12 cellular contexts compared by ENCODE assay signal in genomic region chr1:241605146-241605805, GRCh38. TPM values are rescaled to one million over a fixed set of nuclear protein-coding genes. Genes with fewer than 3 reads are reported as not detected.
DNase-seq lines count a peak whose midpoint lies in the region; ATAC-seq and TF ChIP-seq lines count a peak whose summit lies in the region.
"Had no signal": no experiment of that assay in that cellular context is flagged by ENCODE, and none has a peak within 500 bp of the region (broad histone marks: within the 10 kb centered on the region; RNA-seq: fewer than 3 reads in every experiment).

No MANE protein-coding gene starts in this region.

- H3K4me1 Mint-ChIP-seq in HFFc6 (ENCODE audit: low read depth): peaks cover 48% of the 10 kb centered on the region

- H3K4me1 ChIP-seq in iPS DF 6.9 (ENCODE audit: control insufficient read depth, insufficient read depth, low read length): no peaks in the 10 kb centered on the region

- no peaks in the 10 kb centered on the region for H3K27me3 ChIP-seq in AG04450 (ENCODE audit: control insufficient read depth, insufficient read depth, low read length)
- H3K27me3 ChIP-seq in iPS DF 6.9 (ENCODE audit: control insufficient read depth, insufficient read depth, low read length): no peaks in the 10 kb centered on the region

- no CpG with 5 or more reads among the region's 9 CpGs for WGBS in iPS DF 6.9 (ENCODE audit: insufficient coverage, insufficient read length)

- no peak overlapping the region for H3K4me3 Mint-ChIP-seq in HFFc6
- H3K4me3 Mint-ChIP-seq: activated T-cell treated with anti-CD3 and anti-CD28 coated beads, Interleukin-2, amount 50 U/mL, for 72 hours; CD8-positive, alpha-beta T cell; memory B cell had no signal

- CTCF ChIA-PET in AG04450 (lab: Charles Lee): interaction anchor here (0.9 to 1.3 kb wide), 2 partner anchors 22 to 243 kb away, joined by 4 read pairs; partner anchors contain the start of gene EXO1

- ATAC-seq in SK-N-SH treated with all-trans-retinoic acid at 6 μM for 48 hours (peak; percentile 57), left cardiac atrium (no peak)
- ATAC-seq: activated T-cell treated with anti-CD3 and anti-CD28 coated beads, Interleukin-2, amount 50 U/mL, for 72 hours; CD8-positive, alpha-beta T cell had no signal

- H3K4me3 ChIP-seq in AG04450 (ENCODE audit: low read depth, low read length): no peak overlapping the region
- H3K4me3 ChIP-seq in iPS DF 6.9 (ENCODE audit: low read length): no peak overlapping the region

- peak overlapping the region; percentile 13; the same call in 1 of the 2 replicates for H3K27ac Mint-ChIP-seq in HFFc6
- H3K27ac Mint-ChIP-seq: activated T-cell treated with anti-CD3 and anti-CD28 coated beads, Interleukin-2, amount 50 U/mL, for 72 hours; CD8-positive, alpha-beta T cell had no signal

- no peaks in the 10 kb centered on the region for H3K36me3 ChIP-seq in iPS DF 6.9 (ENCODE audit: control insufficient read depth, insufficient read depth, low read length)

- H3K9me3 Mint-ChIP-seq in HFFc6: no peaks in the 10 kb centered on the region
- H3K9me3 Mint-ChIP-seq: CD8-positive, alpha-beta T cell; memory B cell had no signal

- POLR2A ChIA-PET in AG04450 (lab: Yijun Ruan, JAX): no interaction called here

- H3K27ac ChIP-seq in AG04450 (ENCODE audit: low read depth, low read length): no peak overlapping the region
- no peak overlapping the region for H3K27ac ChIP-seq in iPS DF 6.9 (ENCODE audit: low read length)

- TF ChIP-seq CTCF in AG04450 (IDR thresholded peaks at IDR 0.05; ENCODE audit: low read depth, low read length): peak; percentile 22; the same call in 1 of the 2 replicates
- TF ChIP-seq CTCF in HFFc6 (IDR thresholded peaks at IDR 0.05): peak; percentile 51

- no peak for DNase-seq in AG04450 (ENCODE audit: low read depth, low spot score)
- no peak for DNase-seq in HFFc6
- DNase-seq in iPS DF 6.9 (ENCODE audit: low read depth, low spot score): peak; percentile 29
- DNase-seq in activated CD4-positive, alpha-beta T cell treated with anti-CD3 and anti-CD28 coated beads, Interleukin-2, amount 50 U/mL, for 1 hour: no peak
- no peak for DNase-seq in cortex of kidney (lab: John Stamatoyannopoulos, UW)
- no peak for DNase-seq in NCI-H1436 (lab: John Stamatoyannopoulos, UW)
- DNase-seq in left cardiac atrium: no peak
- DNase-seq: activated T-cell treated with anti-CD3 and anti-CD28 coated beads, Interleukin-2, amount 50 U/mL, for 72 hours; CD8-positive, alpha-beta T cell had no signal

- no peaks in the 10 kb centered on the region; the same call in 1 of the 2 replicates for H3K36me3 Mint-ChIP-seq in HFFc6 (ENCODE audit: low read depth)

- intact Hi-C loops in left cardiac atrium (cut with DNase I): no loop called here

- peaks cover 2% of the 10 kb centered on the region; the same call in 1 of the 2 replicates for H3K27me3 Mint-ChIP-seq in HFFc6 (ENCODE audit: insufficient read depth)
- H3K27me3 Mint-ChIP-seq: memory B cell had no signal

- H3K9me3 ChIP-seq in AG04450 (ENCODE audit: control insufficient read depth, insufficient read depth, low read length): no peaks in the 10 kb centered on the region
- H3K9me3 ChIP-seq in iPS DF 6.9 (ENCODE audit: control insufficient read depth, insufficient read depth, low read length): no peaks in the 10 kb centered on the region

TF ChIP-seq in SK-N-SH treated with all-trans-retinoic acid at 6 μM for 48 hours, 23 proteins besides CTCF, POLR2A, EP300 and RAD21 (continues in another document):
- TF ChIP-seq GLIS3 (CRISPR knock-in tag; IDR thresholded peaks at IDR 0.05) (no peak), ZFP3 (CRISPR knock-in tag; IDR thresholded peaks at IDR 0.05) (no peak), PATZ1 (CRISPR knock-in tag; IDR thresholded peaks at IDR 0.05; ENCODE audit: borderline replicate concordance) (no peak), ZNF70 (CRISPR knock-in tag; IDR thresholded peaks at IDR 0.05) (no peak), PPARA (CRISPR knock-in tag; IDR thresholded peaks at IDR 0.05; ENCODE audit: borderline replicate concordance) (no peak), RARB (CRISPR knock-in tag; IDR thresholded peaks at IDR 0.05) (no peak), OSR1 (CRISPR knock-in tag; IDR thresholded peaks at IDR 0.05) (no peak), ZC3H10 (CRISPR knock-in tag; IDR thresholded peaks at IDR 0.05) (no peak), BACH2 (CRISPR knock-in tag; IDR thresholded peaks at IDR 0.05; ENCODE audit: borderline replicate concordance) (no peak), TCF4 (CRISPR knock-in tag; IDR thresholded peaks at IDR 0.05; ENCODE audit: borderline replicate concordance) (no peak), ZFP30 (CRISPR knock-in tag; IDR thresholded peaks at IDR 0.05) (no peak), ZNF565 (CRISPR knock-in tag; conservative IDR thresholded peaks at IDR 0.05; ENCODE audit: low read depth) (no peak), CSRNP3 (CRISPR knock-in tag; IDR thresholded peaks at IDR 0.05) (no peak), SNAI2 (CRISPR knock-in tag; IDR thresholded peaks at IDR 0.05) (no peak), POU6F1 (CRISPR knock-in tag; IDR thresholded peaks at IDR 0.05; ENCODE audit: borderline replicate concordance, low read depth) (no peak), ZNF8 (CRISPR knock-in tag; IDR thresholded peaks at IDR 0.05) (no peak)

RNA-seq across cellular contexts. Expression of gene CHML, which starts 34.9 kb away (rescaled TPM):
- polyA plus RNA-seq in AG04450 (2011; rRNA removed): 13.0 and 17.1 TPM in 2 replicates
- 30.7 and 34.3 TPM in 2 replicates for polyA minus RNA-seq in AG04450 (2011; rRNA and poly(A)+ RNA removed)
- 10 to 100 TPM; 15.2 to 17.9 (median 16.5) TPM for total RNA-seq in HFFc6 (2021; fragmentation: NEBNext Ultra II Directional; extraction: Animal tissue kit (Norgen Biotek cat#: 25700))
- total RNA-seq in left cardiac atrium: 1 to 10 TPM; 5.1 to 5.9 TPM

RNA-seq across cellular contexts. Expression of gene OPN3, which starts 34.9 kb away (rescaled TPM):
- 57.1 and 70.1 TPM in 2 replicates for polyA plus RNA-seq in AG04450 (2011; rRNA removed)
- 19.3 and 26.8 TPM in 2 replicates for polyA minus RNA-seq in AG04450 (2011; rRNA and poly(A)+ RNA removed)
- total RNA-seq in HFFc6 (2021; fragmentation: NEBNext Ultra II Directional; extraction: Animal tissue kit (Norgen Biotek cat#: 25700)): 10 to 100 TPM in 2 of 6 experiments, 1 to 10 TPM in 4; 7.3 to 13.1 (median 9.7) TPM
- 1 to 10 TPM; 5.8 to 7.7 TPM for total RNA-seq in left cardiac atrium

RNA-seq across cellular contexts. Expression of gene WDR64, which starts 46.8 kb away (rescaled TPM):
- not detected in 2 replicates for polyA plus RNA-seq in AG04450 (2011; rRNA removed)
- not detected in 2 replicates for polyA minus RNA-seq in AG04450 (2011; rRNA and poly(A)+ RNA removed)
- not detected for total RNA-seq in HFFc6 (2021; fragmentation: NEBNext Ultra II Directional; extraction: Animal tissue kit (Norgen Biotek cat#: 25700))
- not detected for total RNA-seq in left cardiac atrium
- total RNA-seq: endothelial cell of umbilical vein had no signal
- polyA plus RNA-seq: endothelial cell of umbilical vein had no signal
